In the genomic region with DNA sequence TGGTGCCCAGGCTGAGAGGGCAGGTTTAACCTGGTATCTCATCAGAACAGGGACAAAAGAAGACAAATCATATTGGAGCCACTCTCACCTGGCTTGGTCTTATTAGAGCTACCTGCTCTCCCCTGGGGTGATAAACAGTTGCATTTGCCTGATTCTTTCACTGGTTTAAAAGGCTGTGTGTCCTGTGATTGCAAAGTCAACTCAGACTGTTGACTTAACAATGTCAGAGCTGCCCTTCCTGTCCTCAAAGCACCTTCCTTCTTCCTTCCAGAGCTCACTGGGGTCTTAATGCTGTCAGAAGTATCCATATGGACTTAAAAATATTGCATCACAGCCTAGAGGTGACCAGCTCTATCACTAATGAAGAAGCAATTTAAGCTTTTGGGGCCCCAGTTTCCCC, we compare ENCODE assay signal across 10 cellular contexts. TPM values are rescaled to one million over a fixed set of nuclear protein-coding genes. Genes with fewer than 3 reads are reported as not detected.
DNase-seq lines count a peak whose midpoint lies in the region; ATAC-seq and TF ChIP-seq lines count a peak whose summit lies in the region.
"Had no signal": no experiment of that assay in that cellular context is flagged by ENCODE, and none has a peak within 500 bp of the region (broad histone marks: within the 10 kb centered on the region; RNA-seq: fewer than 3 reads in every experiment).

No MANE protein-coding gene starts in this region.

- H3K4me1 Mint-ChIP-seq in CD4-positive, alpha-beta T cell (ENCODE audit: low read depth): peaks cover 14% of the 10 kb centered on the region

- POLR2A ChIA-PET in CD4-positive, alpha-beta T cell (lab: Charles Lee): interaction anchor here (1.2 to 1.8 kb wide), 3 partner anchors 472 to 611 kb away, joined by 4 to 6 read pairs (median 5); no protein-coding TSS in a partner anchor

- CTCF ChIA-PET in CD4-positive, alpha-beta T cell (lab: Charles Lee): interaction anchor here (0.9 to 3.0 kb wide), 4 partner anchors 472 to 791 kb away, joined by 4 to 17 read pairs (median 12); no protein-coding TSS in a partner anchor

- no peaks in the 10 kb centered on the region for H3K27me3 ChIP-seq in CD4-positive, alpha-beta T cell (ENCODE audit: control insufficient read depth, insufficient read depth, low read length)

- H3K4me3 Mint-ChIP-seq in CD4-positive, alpha-beta T cell: no peak overlapping the region
- H3K4me3 Mint-ChIP-seq: CD4-positive, CD25-positive, alpha-beta regulatory T cell; T-helper 1 cell treated with Interleukin-12 subunit alpha and Interleukin-12 subunit beta and Interleukin-4 antibody, amounts not matched to agents 30 μg/mL and 1 μg/mL, for 36 hours had no signal

- DNase-seq in CD4-positive, alpha-beta T cell: no peak
- peak; percentile 24 for DNase-seq in COR-L47 (lab: John Stamatoyannopoulos, UW)
- DNase-seq in NCI-H146 treated with DMSO at 0.1 percent for 48 hours (lab: John Stamatoyannopoulos, UW; ENCODE audit: unreplicated experiment): peak; percentile 66
- DNase-seq in OCI-M2 (lab: John Stamatoyannopoulos, UW; ENCODE audit: unreplicated experiment): no peak
- DNase-seq in anterior cingulate cortex (lab: John Stamatoyannopoulos, UW): no peak
- no peak for DNase-seq in NCI-H2107 (lab: John Stamatoyannopoulos, UW)
- DNase-seq in GOT3 (lab: John Stamatoyannopoulos, UW): no peak

- H3K9me3 ChIP-seq in CD4-positive, alpha-beta T cell (ENCODE audit: control insufficient read depth, low read length): no peaks in the 10 kb centered on the region

- peak overlapping the region; percentile 13 for H3K27ac Mint-ChIP-seq in CD4-positive, alpha-beta T cell
- H3K27ac Mint-ChIP-seq: CD4-positive, CD25-positive, alpha-beta regulatory T cell; T-helper 1 cell treated with Interleukin-12 subunit alpha and Interleukin-12 subunit beta and Interleukin-4 antibody, amounts not matched to agents 30 μg/mL and 1 μg/mL, for 36 hours had no signal

- TF ChIP-seq CTCF in CD4-positive, alpha-beta T cell (IDR thresholded peaks at IDR 0.05): no peak
- no peak for TF ChIP-seq CTCF in VCaP (conservative IDR thresholded peaks at IDR 0.05)

- no peak overlapping the region for H3K27ac ChIP-seq in CD4-positive, alpha-beta T cell (ENCODE audit: low read depth, low read length)
- H3K27ac ChIP-seq in VCaP: peak overlapping the region; percentile 68

- no peaks in the 10 kb centered on the region for H3K9me3 Mint-ChIP-seq in CD4-positive, alpha-beta T cell
- H3K9me3 Mint-ChIP-seq: CD4-positive, CD25-positive, alpha-beta regulatory T cell; T-helper 1 cell treated with Interleukin-12 subunit alpha and Interleukin-12 subunit beta and Interleukin-4 antibody, amounts not matched to agents 30 μg/mL and 1 μg/mL, for 36 hours had no signal

- no peak for ATAC-seq in CD4-positive, alpha-beta T cell (ENCODE audit: poor library complexity)

- intact Hi-C loops in CD4-positive, alpha-beta T cell (cut with DNase I, micrococcal nuclease): loop anchor here (1.0 to 5.0 kb wide), 4 partner anchors 216 to 792 kb away; no protein-coding TSS in a partner anchor

- H3K36me3 Mint-ChIP-seq in CD4-positive, alpha-beta T cell (ENCODE audit: low read depth): no peaks in the 10 kb centered on the region

- no peaks in the 10 kb centered on the region for H3K27me3 Mint-ChIP-seq in CD4-positive, alpha-beta T cell
- H3K27me3 Mint-ChIP-seq: CD4-positive, CD25-positive, alpha-beta regulatory T cell had no signal

RNA-seq across cellular contexts. Expression of a gene that starts 50.5 kb away (rescaled TPM):
- total RNA-seq in CD4-positive, alpha-beta T cell: under 1 TPM; 0.11 to 0.14 TPM

Comparison
In these comparisons a context has a peak if more than half of its experiments do, and no peak if none do; other contexts are left out.
1. DNase-seq: peak in COR-L47 (single experiment) and NCI-H146 treated with DMSO at 0.1 percent for 48 hours (single experiment); none in CD4-positive, alpha-beta T cell (0 of 10), OCI-M2 (single experiment), anterior cingulate cortex (0 of 58), NCI-H2107 (single experiment) and GOT3 (single experiment).